ENCODE assay signal across 8 cellular contexts in genomic region chr11:123060265-123061000, GRCh38. TPM values are rescaled to one million over a fixed set of nuclear protein-coding genes. Genes with fewer than 3 reads are reported as not detected.
DNase-seq lines count a peak whose midpoint lies in the region; ATAC-seq and TF ChIP-seq lines count a peak whose summit lies in the region.

No MANE protein-coding gene starts in this region.

- H3K27ac ChIP-seq in heart right ventricle (peak overlapping the region in 8 of 10 donors; percentile 99 to 100 (median 100)), iPS-18a (ENCODE audit: low read length) (no peak overlapping the region)

- H3K9me3 Mint-ChIP-seq in activated T-cell treated with anti-CD3 and anti-CD28 coated beads, Interleukin-2, amount 50 U/mL, for 72 hours: no peaks in the 10 kb centered on the region

- intact Hi-C loops in heart right ventricle (cut with DNase I): loop anchor here in 1 of 10 donors (5.0 kb wide), 1 partner anchor 42 kb away; no protein-coding TSS in a partner anchor
- intact Hi-C loops in left ventricle myocardium superior (cut with micrococcal nuclease): no loop called here
- intact Hi-C loops in posterior vena cava (cut with DNase I): no loop called here

- peak overlapping the region; percentile 100 for H3K27ac Mint-ChIP-seq in activated T-cell treated with anti-CD3 and anti-CD28 coated beads, Interleukin-2, amount 50 U/mL, for 72 hours

- peak overlapping the region; percentile 67 to 96 (median 88) for H3K4me3 ChIP-seq in heart right ventricle
- H3K4me3 ChIP-seq in iPS-18a (ENCODE audit: low read length): peak overlapping the region; percentile 98

- ATAC-seq in heart right ventricle (no peak), left ventricle myocardium superior (no peak), HG02678 (IDR thresholded peaks at IDR 0.05; ENCODE audit: unreplicated experiment) (no peak)
- no peak for ATAC-seq in activated T-cell treated with anti-CD3 and anti-CD28 coated beads, Interleukin-2, amount 50 U/mL, for 72 hours (replicated peaks in 1 of 2)
- ATAC-seq in stimulated activated naive CD8-positive, alpha-beta T cell treated with anti-CD3 and anti-CD28 coated beads, Interleukin-15, Interleukin-2, amounts not matched to agents 100 U/mL and 50 U/mL, for 24 hours: no peak

- whole genome bisulfite sequencing in heart right ventricle, 2 donors: 2 to 3% methylated on average over 8 of the region's 8 CpGs

- H3K36me3 ChIP-seq in heart right ventricle: peaks cover 0 to 62% (median 50%) of the 10 kb centered on the region in 9 donors
- H3K36me3 ChIP-seq in iPS-18a (ENCODE audit: control insufficient read depth, low read depth, low read length): peaks cover 58% of the 10 kb centered on the region

- H3K27me3 Mint-ChIP-seq in activated T-cell treated with anti-CD3 and anti-CD28 coated beads, Interleukin-2, amount 50 U/mL, for 72 hours (ENCODE audit: low read depth): no peaks in the 10 kb centered on the region

- H3K9me3 ChIP-seq in heart right ventricle (no peaks in the 10 kb centered on the region), iPS-18a (ENCODE audit: control insufficient read depth, low read depth, low read length) (no peaks in the 10 kb centered on the region)

- H3K4me3 Mint-ChIP-seq in activated T-cell treated with anti-CD3 and anti-CD28 coated beads, Interleukin-2, amount 50 U/mL, for 72 hours: peak overlapping the region; percentile 99

- no peak for DNase-seq in heart right ventricle
- no peak for DNase-seq in left ventricle myocardium superior
- peak in 1 of 2 donors; percentile 24 for DNase-seq in activated T-cell treated with anti-CD3 and anti-CD28 coated beads, Interleukin-2, amount 50 U/mL, for 72 hours
- peak; percentile 35 for DNase-seq in stimulated activated naive CD8-positive, alpha-beta T cell treated with anti-CD3 and anti-CD28 coated beads, Interleukin-15, Interleukin-2, amounts not matched to agents 100 U/mL and 50 U/mL, for 24 hours
- no peak for DNase-seq in posterior vena cava (ENCODE audit: low spot score)
- no peak for DNase-seq in NCI-H2107 (lab: John Stamatoyannopoulos, UW)

- H3K4me1 ChIP-seq in heart right ventricle (peaks cover 16 to 80% (median 71%) of the 10 kb centered on the region in 9 donors), iPS-18a (ENCODE audit: control insufficient read depth, low read depth, low read length) (peaks cover 16% of the 10 kb centered on the region)

- peak overlapping the region; percentile 99 for H3K9ac ChIP-seq in iPS-18a (ENCODE audit: low read length)

- no peak for TF ChIP-seq CTCF in heart right ventricle (IDR thresholded peaks at IDR 0.05)

- H3K36me3 Mint-ChIP-seq in activated T-cell treated with anti-CD3 and anti-CD28 coated beads, Interleukin-2, amount 50 U/mL, for 72 hours (ENCODE audit: insufficient read depth in 2 of 2): peaks cover 44 to 66% of the 10 kb centered on the region in 2 donors

- H3K27me3 ChIP-seq in heart right ventricle: no peaks in the 10 kb centered on the region
- no peaks in the 10 kb centered on the region for H3K27me3 ChIP-seq in iPS-18a (ENCODE audit: control insufficient read depth, insufficient read depth, low read length)

- H3K4me1 Mint-ChIP-seq in activated T-cell treated with anti-CD3 and anti-CD28 coated beads, Interleukin-2, amount 50 U/mL, for 72 hours (ENCODE audit: low read depth): peaks cover 77% of the 10 kb centered on the region

RNA-seq across cellular contexts. Expression of gene HSPA8, which starts 1.5 kb away (rescaled TPM):
- 1,000 to 10,000 TPM in 7 of 10 donors, 100 to 1,000 TPM in 3; 700 to 1,440 (median 1,139) TPM for total RNA-seq in heart right ventricle
- 100 to 1,000 TPM in 1 of 2 donors, 10 to 100 TPM in 1; 52.9 to 860 TPM for polyA plus RNA-seq in heart right ventricle
- total RNA-seq in left ventricle myocardium superior: 1,352 TPM
- total RNA-seq in activated T-cell treated with anti-CD3 and anti-CD28 coated beads, Interleukin-2, amount 50 U/mL, for 72 hours: 1,000 to 10,000 TPM; 1,108 to 1,228 TPM
- 100 to 1,000 TPM; 754 to 806 TPM for total RNA-seq in posterior vena cava
